ENCODE assay signal across 22 cellular contexts in genomic region chr17:49005140-49005539, GRCh38. TPM values are rescaled to one million over a fixed set of nuclear protein-coding genes. Genes with fewer than 3 reads are reported as not detected.
DNase-seq lines count a peak whose midpoint lies in the region; ATAC-seq and TF ChIP-seq lines count a peak whose summit lies in the region.
"Had no signal": no experiment of that assay in that cellular context is flagged by ENCODE, and none has a peak within 500 bp of the region (broad histone marks: within the 10 kb centered on the region; RNA-seq: fewer than 3 reads in every experiment).

No MANE protein-coding gene starts in this region.

- DNase-seq in A673 (ENCODE audit: low spot score) (no peak), WTC11 (ENCODE audit: low spot score) (no peak), glutamatergic neuron (no peak), neural progenitor cell (ENCODE audit: low spot score) (no peak), upper lobe of right lung (no peak), WERI-Rb-1 (no peak)
- DNase-seq: AML-193; DMS153; H7; KBM-7; NCI-H1436; NCI-H2029; NCI-H2171; NCI-H446; NCI-H69; NK-92 treated with Interleukin-12 subunit alpha and Interleukin-12 subunit beta, amount 100 ng/mL, for 24 hours; SHP77 treated with DMSO at 0.1 percent for 48 hours had no signal

- H3K27ac ChIP-seq in A673 (ENCODE audit: low read depth, low read length, poor library complexity, severe bottlenecking) (peak overlapping the region; percentile 100), neural progenitor cell (no peak overlapping the region), upper lobe of right lung (no peak overlapping the region), WERI-Rb-1 (no peak overlapping the region)

- H3K36me3 Mint-ChIP-seq in WTC11 (peaks cover 44% of the 10 kb centered on the region), glutamatergic neuron (ENCODE audit: unreplicated experiment) (no peaks in the 10 kb centered on the region), neural progenitor cell (peaks cover 31% of the 10 kb centered on the region)

- ATAC-seq in WTC11 (no peak), GM19467 (IDR thresholded peaks at IDR 0.05; ENCODE audit: unreplicated experiment) (no peak), GM18511 (IDR thresholded peaks at IDR 0.05; ENCODE audit: unreplicated experiment) (no peak), upper lobe of right lung (no peak)

- CTCF ChIA-PET in A673 (lab: Charles Lee) (no interaction called here), WTC11 (lab: Charles Lee) (interaction anchor here (0.6 to 2.2 kb wide), 2 partner anchors 8 to 31 kb away, joined by 4 to 7 read pairs; partner anchors contain the start of gene IGF2BP1)

- H3K9ac ChIP-seq in neural progenitor cell, result peak overlapping the region; percentile 56

- peak overlapping the region; percentile 64 for H3K27ac Mint-ChIP-seq in WTC11
- no peak overlapping the region for H3K27ac Mint-ChIP-seq in glutamatergic neuron (ENCODE audit: unreplicated experiment)
- no peak overlapping the region for H3K27ac Mint-ChIP-seq in neural progenitor cell
- H3K27ac Mint-ChIP-seq: CD14-positive monocyte had no signal

- no peak for TF ChIP-seq CTCF in A673 (conservative IDR thresholded peaks at IDR 0.05; ENCODE audit: low read depth, low read length)
- no peak for TF ChIP-seq CTCF in WTC11 (IDR thresholded peaks at IDR 0.05)
- TF ChIP-seq CTCF in glutamatergic neuron (IDR thresholded peaks at IDR 0.05; ENCODE audit: partially characterized antibody, unreplicated experiment), result no peak
- TF ChIP-seq CTCF in neural progenitor cell (IDR thresholded peaks at IDR 0.05), result no peak
- no peak for TF ChIP-seq CTCF in upper lobe of right lung (IDR thresholded peaks at IDR 0.05)
- TF ChIP-seq CTCF in WERI-Rb-1 (IDR thresholded peaks at IDR 0.05; ENCODE audit: low read depth, low read length), result no peak

- no TSS peak for BruUV-seq in A673 (replicated peaks; lab: Mats Ljungman, UMichigan)

- H3K79me2 ChIP-seq in neural progenitor cell (ENCODE audit: low read depth), result peaks cover 100% of the 10 kb centered on the region

- H3K27me3 ChIP-seq in A673 (replicated peaks; ENCODE audit: insufficient read depth, low read depth, low read length, poor library complexity), result no peaks in the 10 kb centered on the region
- no peaks in the 10 kb centered on the region for H3K27me3 ChIP-seq in neural progenitor cell
- peaks cover 97% of the 10 kb centered on the region for H3K27me3 ChIP-seq in upper lobe of right lung
- no peaks in the 10 kb centered on the region for H3K27me3 ChIP-seq in WERI-Rb-1 (ENCODE audit: insufficient read depth, low read depth, severe bottlenecking)

- H3K4me3 Mint-ChIP-seq in WTC11 (peak overlapping the region; percentile 2; the same call in 1 of the 2 replicates), glutamatergic neuron (ENCODE audit: unreplicated experiment) (peak overlapping the region; percentile 25), neural progenitor cell (peak overlapping the region; percentile 34)

- POLR2A ChIA-PET in A673 (lab: Charles Lee; ENCODE audit: low non-redundant PET), result no interaction called here
- POLR2A ChIA-PET in WTC11 (lab: Charles Lee), result no interaction called here

- peak overlapping the region; percentile 89 for H3K4me2 ChIP-seq in neural progenitor cell

- H3K4me1 ChIP-seq in A673 (ENCODE audit: insufficient read depth, low read length, poor library complexity, severe bottlenecking) (peaks cover 47% of the 10 kb centered on the region), neural progenitor cell (peaks cover 47% of the 10 kb centered on the region), upper lobe of right lung (no peaks in the 10 kb centered on the region)

- H3K27me3 Mint-ChIP-seq in WTC11 (ENCODE audit: low read depth) (no peaks in the 10 kb centered on the region), glutamatergic neuron (ENCODE audit: unreplicated experiment) (peaks cover 7% of the 10 kb centered on the region), neural progenitor cell (ENCODE audit: insufficient read depth, low read depth) (peaks cover 2% of the 10 kb centered on the region)

- H3K4me1 Mint-ChIP-seq in WTC11 (peaks cover 72% of the 10 kb centered on the region), glutamatergic neuron (ENCODE audit: low read depth, unreplicated experiment) (peaks cover 44% of the 10 kb centered on the region), neural progenitor cell (peaks cover 67% of the 10 kb centered on the region)

- peaks cover 87% of the 10 kb centered on the region for H3K36me3 ChIP-seq in A673 (ENCODE audit: insufficient read depth, low read length, poor library complexity, severe bottlenecking)
- H3K36me3 ChIP-seq in neural progenitor cell, result no peaks in the 10 kb centered on the region
- H3K36me3 ChIP-seq in upper lobe of right lung, result no peaks in the 10 kb centered on the region
- peaks cover 89% of the 10 kb centered on the region for H3K36me3 ChIP-seq in WERI-Rb-1

- intact Hi-C loops in A673 (cut with micrococcal nuclease; ENCODE audit: unreplicated experiment) (no loop called here), upper lobe of right lung (cut with DNase I) (no loop called here)

- H2AFZ ChIP-seq in neural progenitor cell (replicated peaks), result no peak overlapping the region

- peaks cover 100% of the 10 kb centered on the region for H4K20me1 ChIP-seq in neural progenitor cell (ENCODE audit: low read depth)

- no peaks in the 10 kb centered on the region for H3K9me3 Mint-ChIP-seq in WTC11
- peaks cover 1% of the 10 kb centered on the region for H3K9me3 Mint-ChIP-seq in glutamatergic neuron (ENCODE audit: unreplicated experiment)
- no peaks in the 10 kb centered on the region for H3K9me3 Mint-ChIP-seq in neural progenitor cell

- H3K9me3 ChIP-seq in A673 (ENCODE audit: low read depth, low read length, poor library complexity, severe bottlenecking) (no peaks in the 10 kb centered on the region), neural progenitor cell (ENCODE audit: low read depth) (no peaks in the 10 kb centered on the region), upper lobe of right lung (no peaks in the 10 kb centered on the region), WERI-Rb-1 (ENCODE audit: severe bottlenecking) (no peaks in the 10 kb centered on the region)

- H3F3A ChIP-seq in neural progenitor cell (ENCODE audit: low read depth), result peaks cover 42% of the 10 kb centered on the region

- peak overlapping the region; percentile 97 for H3K4me3 ChIP-seq in A673 (ENCODE audit: low read depth, low read length, poor library complexity, severe bottlenecking)
- no peak overlapping the region for H3K4me3 ChIP-seq in neural progenitor cell
- H3K4me3 ChIP-seq in upper lobe of right lung, result no peak overlapping the region
- no peak overlapping the region for H3K4me3 ChIP-seq in WERI-Rb-1 (ENCODE audit: low read depth, low read length)

TF ChIP-seq in WTC11, 78 proteins besides CTCF, POLR2A, EP300 and RAD21 (continues in another document):
- TF ChIP-seq, protein P1, sequence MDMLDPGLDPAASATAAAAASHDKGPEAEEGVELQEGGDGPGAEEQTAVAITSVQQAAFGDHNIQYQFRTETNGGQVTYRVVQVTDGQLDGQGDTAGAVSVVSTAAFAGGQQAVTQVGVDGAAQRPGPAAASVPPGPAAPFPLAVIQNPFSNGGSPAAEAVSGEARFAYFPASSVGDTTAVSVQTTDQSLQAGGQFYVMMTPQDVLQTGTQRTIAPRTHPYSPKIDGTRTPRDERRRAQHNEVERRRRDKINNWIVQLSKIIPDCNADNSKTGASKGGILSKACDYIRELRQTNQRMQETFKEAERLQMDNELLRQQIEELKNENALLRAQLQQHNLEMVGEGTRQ (CRISPR knock-in tag; IDR thresholded peaks at IDR 0.05), result no peak
- TF ChIP-seq HMGA2 (CRISPR knock-in tag; IDR thresholded peaks at IDR 0.05) (no peak), NR1H2 (CRISPR knock-in tag; IDR thresholded peaks at IDR 0.05) (no peak), MYBL2 (CRISPR knock-in tag; IDR thresholded peaks at IDR 0.05) (no peak), ELF4 (CRISPR knock-in tag; IDR thresholded peaks at IDR 0.05; ENCODE audit: low read depth) (no peak), E2F1 (CRISPR knock-in tag; IDR thresholded peaks at IDR 0.05) (no peak), USF1 (CRISPR knock-in tag; IDR thresholded peaks at IDR 0.05) (no peak), ZBTB21 (CRISPR knock-in tag; IDR thresholded peaks at IDR 0.05; ENCODE audit: borderline replicate concordance) (no peak)
- TF ChIP-seq, protein P2, sequence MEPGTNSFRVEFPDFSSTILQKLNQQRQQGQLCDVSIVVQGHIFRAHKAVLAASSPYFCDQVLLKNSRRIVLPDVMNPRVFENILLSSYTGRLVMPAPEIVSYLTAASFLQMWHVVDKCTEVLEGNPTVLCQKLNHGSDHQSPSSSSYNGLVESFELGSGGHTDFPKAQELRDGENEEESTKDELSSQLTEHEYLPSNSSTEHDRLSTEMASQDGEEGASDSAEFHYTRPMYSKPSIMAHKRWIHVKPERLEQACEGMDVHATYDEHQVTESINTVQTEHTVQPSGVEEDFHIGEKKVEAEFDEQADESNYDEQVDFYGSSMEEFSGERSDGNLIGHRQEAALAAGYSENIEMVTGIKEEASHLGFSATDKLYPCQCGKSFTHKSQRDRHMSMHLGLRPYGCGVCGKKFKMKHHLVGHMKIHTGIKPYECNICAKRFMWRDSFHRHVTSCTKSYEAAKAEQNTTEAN (CRISPR knock-in tag; IDR thresholded peaks at IDR 0.05), result no peak

RNA-seq across cellular contexts. Expression of gene IGF2BP1, which starts 8.0 kb away (rescaled TPM):
- total RNA-seq in A673 (2021), result 495 and 517 TPM in 2 replicates
- 392 to 434 TPM (median 423 TPM) in 3 replicates for total RNA-seq in WTC11 (2021)
- 260 TPM for total RNA-seq in glutamatergic neuron (ENCODE audit: unreplicated experiment)
- 129 and 137 TPM in 2 replicates for total RNA-seq in neural progenitor cell (ENCODE audit: low replicate concordance)
- total RNA-seq in upper lobe of right lung, result not detected

RNA-seq across cellular contexts. Expression of gene GIP, which starts 36.7 kb away (rescaled TPM):
- total RNA-seq in A673 (2021) (0.88 and 1.1 TPM in 2 replicates), WTC11 (2021) (0.39 TPM in 1 of 3 replicates, not detected in the others), glutamatergic neuron (ENCODE audit: unreplicated experiment) (not detected), neural progenitor cell (ENCODE audit: low replicate concordance) (not detected in 2 replicates), upper lobe of right lung (not detected)
- total RNA-seq: OCI-LY7, RPMI7951 had no signal

Comparison
In these comparisons a context has a peak if more than half of its experiments do, and no peak if none do; other contexts are left out.
1. RNA of gene IGF2BP1, which starts 8.0 kb away (total RNA-seq): 495 to 517 TPM in A673, 392 to 434 TPM in WTC11, 260 TPM in glutamatergic neuron (single experiment) and 129 to 137 TPM in neural progenitor cell; not detected in upper lobe of right lung (single experiment); every median in the first group is over 100 times any median in the second.
2. Peak in every context shown above with its lines, with median percentiles within 50 percentile points of each other: H3K4me3 Mint-ChIP-seq.